In the genomic region with DNA sequence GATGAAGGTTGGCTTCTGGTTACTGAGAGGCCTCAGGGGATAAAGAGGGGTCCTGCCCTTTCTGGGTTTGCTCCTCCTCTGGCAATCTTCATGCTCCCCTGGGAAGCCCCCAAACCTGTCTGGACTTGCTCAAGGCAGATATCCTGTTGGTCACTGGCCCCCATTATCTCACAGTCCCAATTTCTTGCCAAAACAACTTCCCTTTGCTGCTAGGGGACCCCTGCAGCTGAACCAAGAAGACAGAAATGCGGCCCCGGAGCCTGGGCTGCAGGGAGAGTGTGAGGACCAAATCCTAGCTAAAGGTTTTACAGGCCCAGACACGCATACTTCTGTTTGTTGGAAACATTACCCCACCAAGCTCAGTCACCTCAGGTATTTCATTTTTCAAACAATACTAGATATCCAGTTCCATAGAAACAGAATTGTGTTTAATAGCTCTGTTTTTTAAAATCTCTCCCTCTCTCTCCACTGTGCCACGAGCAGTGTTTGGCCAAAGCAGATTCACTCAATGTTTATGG, we compare ENCODE assay signal across 13 cellular contexts.
DNase-seq lines count a peak whose midpoint lies in the region; ATAC-seq, FAIRE-seq and TF ChIP-seq lines count a peak whose summit lies in the region.
"Had no signal": no experiment of that assay in that cellular context is flagged by ENCODE, and none has a peak within 500 bp of the region (broad histone marks: within the 10 kb centered on the region; RNA-seq: fewer than 3 reads in every experiment).

No MANE protein-coding gene starts in this region.

- H3K36me3 Mint-ChIP-seq in CD4-positive, alpha-beta memory T cell = peaks cover 14 to 16% of the 10 kb centered on the region in 2 donors
- H3K36me3 Mint-ChIP-seq in GM23338 (ENCODE audit: low read depth) = peaks cover 13% of the 10 kb centered on the region; the same call in 2 of the 3 replicates
- H3K36me3 Mint-ChIP-seq in activated CD4-positive, alpha-beta memory T cell treated with anti-CD3 and anti-CD28 coated beads for 36 hours = peaks cover 5% of the 10 kb centered on the region
- H3K36me3 Mint-ChIP-seq in type B pancreatic cell = peaks cover 7% of the 10 kb centered on the region

- TF ChIP-seq CTCF in GM23338 (conservative IDR thresholded peaks at IDR 0.05; ENCODE audit: low read depth in 2 of 2) (no peak), kidney (IDR thresholded peaks at IDR 0.05; ENCODE audit: borderline replicate concordance, extremely low read depth, insufficient read depth) (no peak), type B pancreatic cell (conservative IDR thresholded peaks at IDR 0.05) (no peak)

- H3K4me3 ChIP-seq in CD4-positive, alpha-beta memory T cell (ENCODE audit: low read length in 2 of 2) = no peak overlapping the region
- H3K4me3 ChIP-seq in GM23338 = no peak overlapping the region
- H3K4me3 ChIP-seq in kidney (ENCODE audit: low read length in 2 of 2) = no peak overlapping the region

- H3K27me3 ChIP-seq in CD4-positive, alpha-beta memory T cell (ENCODE audit: insufficient read depth, low read length) = no peaks in the 10 kb centered on the region
- H3K27me3 ChIP-seq in GM23338 (ENCODE audit: insufficient read depth) = no peaks in the 10 kb centered on the region

- peaks cover 17% of the 10 kb centered on the region for H3K79me2 ChIP-seq in GM23338 (replicated peaks; ENCODE audit: insufficient read depth)

- H3K4me3 Mint-ChIP-seq in CD4-positive, alpha-beta memory T cell = peak overlapping the region in 6 of 8 donors; percentile 2 to 79 (median 70)
- no peak overlapping the region for H3K4me3 Mint-ChIP-seq in GM23338
- H3K4me3 Mint-ChIP-seq in activated CD4-positive, alpha-beta memory T cell treated with anti-CD3 and anti-CD28 coated beads for 36 hours = no peak overlapping the region
- no peak overlapping the region for H3K4me3 Mint-ChIP-seq in type B pancreatic cell
- H3K4me3 Mint-ChIP-seq: activated naive CD4-positive, alpha-beta T cell treated with anti-CD3 and anti-CD28 coated beads, Interleukin-2, amount 10 ng/mL, durations not matched to agents 7 days and 5 days had no signal

- H3F3A ChIP-seq in GM23338 (replicated peaks; ENCODE audit: low read depth) = no peaks in the 10 kb centered on the region

- H3K4me1 Mint-ChIP-seq in CD4-positive, alpha-beta memory T cell = peaks cover 35 to 60% (median 50%) of the 10 kb centered on the region in 4 donors
- H3K4me1 Mint-ChIP-seq in GM23338 (peaks cover 41% of the 10 kb centered on the region), type B pancreatic cell (ENCODE audit: unreplicated experiment) (peaks cover 22% of the 10 kb centered on the region)
- peaks cover 43% of the 10 kb centered on the region for H3K4me1 Mint-ChIP-seq in activated CD4-positive, alpha-beta memory T cell treated with anti-CD3 and anti-CD28 coated beads for 36 hours (ENCODE audit: low read depth)
- H3K4me1 Mint-ChIP-seq: naive B cell had no signal

- ATAC-seq in GM23338 (peak; percentile 12; the same call in 1 of the 3 replicates), HG02759 (IDR thresholded peaks at IDR 0.05; ENCODE audit: unreplicated experiment) (no peak)
- ATAC-seq: left colon had no signal

- H3K27ac ChIP-seq in CD4-positive, alpha-beta memory T cell (ENCODE audit: low read depth, low read length) = no peak overlapping the region
- H3K27ac ChIP-seq in GM23338 (ENCODE audit: low read depth) = peak overlapping the region; percentile 45; the same call in 1 of the 2 replicates
- no peak overlapping the region for H3K27ac ChIP-seq in kidney (ENCODE audit: low read depth in 2 of 2, low read length in 2 of 2)
- no peak overlapping the region for H3K27ac ChIP-seq in caudate nucleus (ENCODE audit: low read depth, low read length)

- H3K27me3 Mint-ChIP-seq in CD4-positive, alpha-beta memory T cell = no peaks in the 10 kb centered on the region
- H3K27me3 Mint-ChIP-seq in GM23338 (ENCODE audit: insufficient read depth, low read depth, poor library complexity) (peaks cover 6% of the 10 kb centered on the region), type B pancreatic cell (no peaks in the 10 kb centered on the region)
- no peaks in the 10 kb centered on the region for H3K27me3 Mint-ChIP-seq in activated CD4-positive, alpha-beta memory T cell treated with anti-CD3 and anti-CD28 coated beads for 36 hours
- H3K27me3 Mint-ChIP-seq: activated naive CD4-positive, alpha-beta T cell treated with anti-CD3 and anti-CD28 coated beads, Interleukin-2, amount 10 ng/mL, durations not matched to agents 7 days and 5 days had no signal

- POLR2A ChIA-PET in CD4-positive, alpha-beta memory T cell (lab: Charles Lee; ENCODE audit: partially characterized antibody) = interaction anchor here (0.8 to 2.8 kb wide), 5 partner anchors 12 to 283 kb away, joined by 3 to 8 read pairs (median 7); a partner anchor contains a TSS
- POLR2A ChIA-PET in activated CD4-positive, alpha-beta memory T cell treated with anti-CD3 and anti-CD28 coated beads for 36 hours (lab: Charles Lee) = interaction anchor here (0.6 kb wide), 1 partner anchor 255 kb away, joined by 3 read pairs; no protein-coding TSS in a partner anchor

- intact Hi-C loops in CD4-positive, alpha-beta memory T cell (cut with micrococcal nuclease) = loop anchor here (1.0 to 5.0 kb wide), 2 partner anchors 12 to 171 kb away; a partner anchor contains a TSS
- intact Hi-C loops in activated CD4-positive, alpha-beta memory T cell treated with anti-CD3 and anti-CD28 coated beads for 36 hours (cut with micrococcal nuclease) = no loop called here
- intact Hi-C loops in kidney (cut with DNase I) = no loop called here

- H2AFZ ChIP-seq in GM23338 = no peak overlapping the region

- H3K4me1 ChIP-seq in CD4-positive, alpha-beta memory T cell (ENCODE audit: insufficient read depth, low read length) = peaks cover 46% of the 10 kb centered on the region
- no peaks in the 10 kb centered on the region; the same call in 1 of the 2 replicates for H3K4me1 ChIP-seq in GM23338 (ENCODE audit: insufficient read depth)
- H3K4me1 ChIP-seq in kidney (ENCODE audit: control insufficient read depth in 1 of 2, insufficient read depth in 1 of 2, low read depth in 1 of 2, low read length in 2 of 2) = peaks cover 12 to 17% of the 10 kb centered on the region in 2 donors

- no peaks in the 10 kb centered on the region for H3K9me3 ChIP-seq in CD4-positive, alpha-beta memory T cell (ENCODE audit: control insufficient read depth in 1 of 2, low read length in 2 of 2)
- no peaks in the 10 kb centered on the region for H3K9me3 ChIP-seq in kidney (ENCODE audit: control insufficient read depth in 1 of 2, low read length in 2 of 2)

- H3K9ac ChIP-seq in kidney (ENCODE audit: low read length in 2 of 2) = no peak overlapping the region

- H3K36me3 ChIP-seq in CD4-positive, alpha-beta memory T cell (ENCODE audit: insufficient read depth, low read length) = peaks cover 3% of the 10 kb centered on the region
- no peaks in the 10 kb centered on the region for H3K36me3 ChIP-seq in GM23338 (ENCODE audit: insufficient read depth)
- H3K36me3 ChIP-seq in kidney (ENCODE audit: control insufficient read depth in 1 of 2, insufficient read depth in 2 of 2, low read length in 2 of 2) = no peaks in the 10 kb centered on the region

- no peaks in the 10 kb centered on the region for H3K9me2 ChIP-seq in GM23338 (ENCODE audit: insufficient read depth)

- no peak overlapping the region for H3K4me2 ChIP-seq in GM23338

- peak overlapping the region; percentile 40 to 93 (median 84) for H3K27ac Mint-ChIP-seq in CD4-positive, alpha-beta memory T cell
- H3K27ac Mint-ChIP-seq in GM23338 = peak overlapping the region; percentile 60; the same call in 1 of the 2 replicates
- peak overlapping the region; percentile 25 for H3K27ac Mint-ChIP-seq in activated CD4-positive, alpha-beta memory T cell treated with anti-CD3 and anti-CD28 coated beads for 36 hours
- H3K27ac Mint-ChIP-seq in type B pancreatic cell = no peak overlapping the region
- H3K27ac Mint-ChIP-seq: activated naive CD4-positive, alpha-beta T cell treated with anti-CD3 and anti-CD28 coated beads, Interleukin-2, amount 10 ng/mL, durations not matched to agents 7 days and 5 days; naive B cell had no signal

- FAIRE-seq in kidney (lab: Jason Lieb, UNC) = no peak
- FAIRE-seq: endometrium had no signal

- no peaks in the 10 kb centered on the region for H3K9me3 Mint-ChIP-seq in CD4-positive, alpha-beta memory T cell
- H3K9me3 Mint-ChIP-seq in GM23338 (peaks cover 2% of the 10 kb centered on the region; the same call in 1 of the 3 replicates), type B pancreatic cell (no peaks in the 10 kb centered on the region)
- peaks cover 4% of the 10 kb centered on the region for H3K9me3 Mint-ChIP-seq in activated CD4-positive, alpha-beta memory T cell treated with anti-CD3 and anti-CD28 coated beads for 36 hours
- H3K9me3 Mint-ChIP-seq: activated naive CD4-positive, alpha-beta T cell treated with anti-CD3 and anti-CD28 coated beads, Interleukin-2, amount 10 ng/mL, durations not matched to agents 7 days and 5 days had no signal

- DNase-seq in CD4-positive, alpha-beta memory T cell = no peak
- DNase-seq in GM23338 (ENCODE audit: low spot score) (no peak), kidney (peak; percentile 12), caudate nucleus (lab: John Stamatoyannopoulos, UW) (no peak), type B pancreatic cell (ENCODE audit: extremely low spot score, unreplicated experiment) (no peak)
- DNase-seq in activated CD4-positive, alpha-beta memory T cell treated with anti-CD3 and anti-CD28 coated beads for 36 hours = no peak
- DNase-seq: C1 segment of cervical spinal cord, left colon, naive B cell, right cardiac atrium had no signal

- no peaks in the 10 kb centered on the region; the same call in 1 of the 2 replicates for H4K20me1 ChIP-seq in GM23338 (replicated peaks; ENCODE audit: insufficient read depth)

- CTCF ChIA-PET in CD4-positive, alpha-beta memory T cell (lab: Charles Lee; ENCODE audit: partially characterized antibody) = interaction anchor here (0.8 to 5.8 kb wide), 3 partner anchors 114 to 267 kb away, joined by 3 to 24 read pairs (median 6); no protein-coding TSS in a partner anchor
- CTCF ChIA-PET in activated CD4-positive, alpha-beta memory T cell treated with anti-CD3 and anti-CD28 coated beads for 36 hours (lab: Charles Lee) = interaction anchor here (1.1 to 1.9 kb wide), 4 partner anchors 9 to 266 kb away, joined by 3 to 7 read pairs (median 4); no protein-coding TSS in a partner anchor

TF ChIP-seq in GM23338, 12 proteins besides CTCF, POLR2A, EP300 and RAD21:
- no peak for TF ChIP-seq CREB1 (CRISPR knock-in tag; IDR thresholded peaks at IDR 0.05; ENCODE audit: low read depth)
TF ChIP-seq in GM23338: peak in this region for 0.

Comparison
In these comparisons a context has a peak if more than half of its experiments do, and no peak if none do; other contexts are left out.
1. H3K4me3 Mint-ChIP-seq: peak in CD4-positive, alpha-beta memory T cell (6 of 8); none in GM23338 (single experiment), activated CD4-positive, alpha-beta memory T cell treated with anti-CD3 and anti-CD28 coated beads for 36 hours (single experiment) and type B pancreatic cell (single experiment).